In genomic region chr12:75578546-75578945, GRCh38 we compare ENCODE assay signal across 14 cellular contexts.
"Had no signal": no experiment of that assay in that cellular context is flagged by ENCODE, and none has a peak within 500 bp of the region (broad histone marks: within the 10 kb centered on the region; RNA-seq: fewer than 3 reads in every experiment).

No MANE protein-coding gene starts in this region.

- H3K36me3 ChIP-seq: heart left ventricle, right atrium auricular region, transverse colon had no signal

- H3K4me3 ChIP-seq: heart left ventricle, lung, right atrium auricular region, transverse colon had no signal

- H3K27ac ChIP-seq: epithelial cell of prostate, heart left ventricle, right atrium auricular region, transverse colon had no signal

- ATAC-seq: activated T-helper 17 cell treated with anti-CD3 and anti-CD28 coated beads, Interleukin-2, amount 50 U/mL, for 72 hours; effector memory CD8-positive, alpha-beta T cell; heart left ventricle; stimulated activated naive CD8-positive, alpha-beta T cell treated with anti-CD3 and anti-CD28 coated beads, Interleukin-15, Interleukin-2, amounts not matched to agents 100 U/mL and 50 U/mL, for 24 hours had no signal

- H3K27me3 ChIP-seq: heart left ventricle, right atrium auricular region, transverse colon had no signal

- H3K9me3 ChIP-seq: heart left ventricle, right atrium auricular region, transverse colon had no signal

- DNase-seq: activated CD4-positive, alpha-beta T cell treated with anti-CD3 and anti-CD28 coated beads, Interleukin-2, amount 50 U/mL, for 4 hours; activated CD4-positive, CD25-positive, alpha-beta regulatory T cell treated with anti-CD3 and anti-CD28 coated beads, Interleukin-2, amount 50 U/mL, for 72 hours; activated naive CD4-positive, alpha-beta T cell treated with Interleukin-2 at 50 U/mL for 16 hours; effector memory CD8-positive, alpha-beta T cell; foreskin melanocyte; heart left ventricle; midbrain; stimulated activated naive CD8-positive, alpha-beta T cell treated with anti-CD3 and anti-CD28 coated beads, Interleukin-15, Interleukin-2, amounts not matched to agents 100 U/mL and 50 U/mL, for 24 hours; T1000; transverse colon had no signal

- H3K4me1 ChIP-seq: heart left ventricle, right atrium auricular region, transverse colon had no signal
